In genomic region chr6:131258816-131259476, GRCh38 we compare ENCODE assay signal across 12 cellular contexts.
DNase-seq lines count a peak whose midpoint lies in the region; ATAC-seq and TF ChIP-seq lines count a peak whose summit lies in the region.
"Had no signal": no experiment of that assay in that cellular context is flagged by ENCODE, and none has a peak within 500 bp of the region (broad histone marks: within the 10 kb centered on the region; RNA-seq: fewer than 3 reads in every experiment).

No MANE protein-coding gene starts in this region.

- peaks cover 3% of the 10 kb centered on the region for H3K36me3 Mint-ChIP-seq in T-helper 17 cell (ENCODE audit: low read depth)

- no peaks in the 10 kb centered on the region for H4K20me1 ChIP-seq in smooth muscle cell (ENCODE audit: low read depth)

- DNase-seq in Right ventricle myocardium superior: no peak
- DNase-seq in Right ventricle myocardium inferior (ENCODE audit: missing footprints): no peak
- no peak for DNase-seq in T-helper 17 cell
- DNase-seq in iPS-NIHi7 (ENCODE audit: extremely low spot score): peak; percentile 29
- no peak for DNase-seq in smooth muscle cell (lab: John Stamatoyannopoulos, UW; ENCODE audit: unreplicated experiment)
- DNase-seq in activated CD4-positive, CD25-positive, alpha-beta regulatory T cell (lab: John Stamatoyannopoulos, UW): no peak
- DNase-seq in GM13977 (ENCODE audit: low spot score): no peak
- DNase-seq: activated CD4-positive, alpha-beta T cell treated with anti-CD3 and anti-CD28 coated beads, Interleukin-2, amount 50 U/mL, for 4 hours; Karpas-422; occipital lobe; stimulated activated naive CD8-positive, alpha-beta T cell treated with anti-CD3 and anti-CD28 coated beads, Interleukin-15, Interleukin-2, amounts not matched to agents 100 U/mL and 50 U/mL, for 24 hours had no signal

- H3K4me1 ChIP-seq in smooth muscle cell (ENCODE audit: low read depth): no peaks in the 10 kb centered on the region

- no peak overlapping the region for H3K4me2 ChIP-seq in smooth muscle cell

- no peaks in the 10 kb centered on the region for H3F3A ChIP-seq in smooth muscle cell (ENCODE audit: low read depth)

- H3K4me1 Mint-ChIP-seq in T-helper 17 cell: peaks cover 12% of the 10 kb centered on the region

- TF ChIP-seq CTCF in smooth muscle cell (IDR thresholded peaks at IDR 0.05; ENCODE audit: borderline replicate concordance, insufficient read depth, poor library complexity, severe bottlenecking) (no peak), GM13977 (IDR thresholded peaks at IDR 0.05; ENCODE audit: extremely low read depth, insufficient read depth, missing control alignments) (no peak)

- no peak overlapping the region for H3K4me3 ChIP-seq in smooth muscle cell

- H3K27ac Mint-ChIP-seq in T-helper 17 cell: peak overlapping the region; percentile 51

- H3K9me3 ChIP-seq in T-helper 17 cell (ENCODE audit: control insufficient read depth, low read length, poor library complexity, severe bottlenecking): no peaks in the 10 kb centered on the region
- no peaks in the 10 kb centered on the region for H3K9me3 ChIP-seq in smooth muscle cell (replicated peaks; ENCODE audit: low read depth)

- WGBS in smooth muscle cell (ENCODE audit: low lambda C conversion rate): 30% methylated on average over 4 of the region's 4 CpGs

- H3K27ac ChIP-seq in smooth muscle cell (ENCODE audit: low read depth): peak overlapping the region; percentile 68

- H3K9ac ChIP-seq in smooth muscle cell (ENCODE audit: low read depth): no peak overlapping the region

- H3K27me3 ChIP-seq in smooth muscle cell (ENCODE audit: low read depth): no peaks in the 10 kb centered on the region

- no peak overlapping the region for H3K4me3 Mint-ChIP-seq in T-helper 17 cell

- H3K27me3 Mint-ChIP-seq in T-helper 17 cell: no peaks in the 10 kb centered on the region

- intact Hi-C loops in Right ventricle myocardium superior (cut with DNase I) (no loop called here), Right ventricle myocardium inferior (cut with DNase I) (no loop called here)

- in situ Hi-C loops in GM13977 (cut with MboI; ENCODE audit: low pct_unique_long_range_greater_than_20kb, low sequenced_read_pairs, unreplicated experiment): no loop called here

- no peak overlapping the region for H2AFZ ChIP-seq in smooth muscle cell (ENCODE audit: low read depth)

- H3K79me2 ChIP-seq in smooth muscle cell (ENCODE audit: low read depth): no peaks in the 10 kb centered on the region

- H3K36me3 ChIP-seq in smooth muscle cell (ENCODE audit: low read depth): no peaks in the 10 kb centered on the region

- ATAC-seq in Right ventricle myocardium superior (ENCODE audit: poor library complexity) (peak; percentile 63), Right ventricle myocardium inferior (no peak), T-helper 17 cell (no peak), HG03108 (IDR thresholded peaks at IDR 0.05; ENCODE audit: unreplicated experiment) (no peak)
- ATAC-seq: stimulated activated naive CD8-positive, alpha-beta T cell treated with anti-CD3 and anti-CD28 coated beads, Interleukin-15, Interleukin-2, amounts not matched to agents 100 U/mL and 50 U/mL, for 24 hours had no signal
